7 cellular contexts compared by ENCODE assay signal in genomic region chr11:63999349-64000025, GRCh38. TPM values are rescaled to one million over a fixed set of nuclear protein-coding genes. Genes with fewer than 3 reads are reported as not detected.
DNase-seq lines count a peak whose midpoint lies in the region; ATAC-seq and TF ChIP-seq lines count a peak whose summit lies in the region.

No MANE protein-coding gene starts in this region.

- CTCF ChIA-PET in activated CD8-positive, alpha-beta T cell treated with anti-CD3 and anti-CD28 coated beads, Interleukin-2, amount 10 ng/mL, durations not matched to agents 7 days and 5 days (lab: Charles Lee), result interaction anchor here (0.6 to 4.3 kb wide), 19 partner anchors 9 to 979 kb away, joined by 3 to 82 read pairs (median 4); partner anchors contain the start of genes FERMT3, MACROD1, OTUB1 and PRDX5

- peak overlapping the region; percentile 75 for H2AK5ac ChIP-seq in neuronal stem cell (ENCODE audit: low read depth, low read length)

- no peaks in the 10 kb centered on the region for H3K27me3 Mint-ChIP-seq in activated CD8-positive, alpha-beta T cell treated with anti-CD3 and anti-CD28 coated beads, Interleukin-2, amount 10 ng/mL, durations not matched to agents 7 days and 5 days (ENCODE audit: low read depth)
- peaks cover 5% of the 10 kb centered on the region for H3K27me3 Mint-ChIP-seq in endothelial cell (ENCODE audit: unreplicated experiment)

- no peaks in the 10 kb centered on the region for H3K27me3 ChIP-seq in MM.1S (replicated peaks; ENCODE audit: insufficient read depth, low read length)
- H3K27me3 ChIP-seq in neuronal stem cell (ENCODE audit: control insufficient read depth in 3 of 3, insufficient read depth in 3 of 3, low read depth in 1 of 3, low read length in 3 of 3), result peaks cover 0 to 28% (median 0%) of the 10 kb centered on the region in 3 experiments
- no peaks in the 10 kb centered on the region for H3K27me3 ChIP-seq in transverse colon

- H3K4me1 Mint-ChIP-seq in activated CD8-positive, alpha-beta T cell treated with anti-CD3 and anti-CD28 coated beads, Interleukin-2, amount 10 ng/mL, durations not matched to agents 7 days and 5 days (ENCODE audit: low read depth), result peaks cover 26% of the 10 kb centered on the region
- peaks cover 7% of the 10 kb centered on the region for H3K4me1 Mint-ChIP-seq in endothelial cell (ENCODE audit: unreplicated experiment)

- no peaks in the 10 kb centered on the region for H3K4me1 ChIP-seq in MM.1S (ENCODE audit: low read length)
- H3K4me1 ChIP-seq in neuronal stem cell (ENCODE audit: control insufficient read depth in 2 of 2, insufficient read depth in 1 of 2, low read depth in 1 of 2, low read length in 2 of 2), result peaks cover 0 to 17% of the 10 kb centered on the region in 2 donors
- peaks cover 18 to 27% (median 20%) of the 10 kb centered on the region in 4 donors for H3K4me1 ChIP-seq in transverse colon

- no peak for TF ChIP-seq POLR2A in transverse colon (IDR thresholded peaks at IDR 0.05)

- H3K4ac ChIP-seq in neuronal stem cell (ENCODE audit: low read length), result no peak overlapping the region

- peaks cover 9% of the 10 kb centered on the region for H3K79me1 ChIP-seq in neuronal stem cell (ENCODE audit: low read depth, low read length)

- no peak overlapping the region for H3K27ac Mint-ChIP-seq in activated CD8-positive, alpha-beta T cell treated with anti-CD3 and anti-CD28 coated beads, Interleukin-2, amount 10 ng/mL, durations not matched to agents 7 days and 5 days
- no peak overlapping the region for H3K27ac Mint-ChIP-seq in endothelial cell (ENCODE audit: unreplicated experiment)

- no peak overlapping the region for H4K8ac ChIP-seq in neuronal stem cell (ENCODE audit: low read depth, low read length)

- H3K9me2 ChIP-seq in MM.1S (replicated peaks; ENCODE audit: insufficient read depth, low read length), result no peaks in the 10 kb centered on the region

- no peak for TF ChIP-seq EP300 in transverse colon (IDR thresholded peaks at IDR 0.05; ENCODE audit: low read depth)

- no peak overlapping the region for H3K9ac ChIP-seq in MM.1S (ENCODE audit: low read length)
- peak overlapping the region; percentile 89 for H3K9ac ChIP-seq in neuronal stem cell (ENCODE audit: low read depth, low read length, poor library complexity)

- H2AFZ ChIP-seq in MM.1S (ENCODE audit: low read length) (no peak overlapping the region), neuronal stem cell (ENCODE audit: low read length) (no peak overlapping the region)

- peak overlapping the region; percentile 94 for H3K18ac ChIP-seq in neuronal stem cell (ENCODE audit: low read length)

- no peak for TF ChIP-seq CTCF in MM.1S (IDR thresholded peaks at IDR 0.05; ENCODE audit: low read length)
- TF ChIP-seq CTCF in endothelial cell (IDR thresholded peaks at IDR 0.05; ENCODE audit: unreplicated experiment), result no peak
- TF ChIP-seq CTCF in transverse colon (IDR thresholded peaks at IDR 0.05), result no peak

- DNase-seq in MM.1S (no peak), endothelial cell (ENCODE audit: low spot score) (peak; percentile 47), neuronal stem cell (ENCODE audit: low spot score) (peak; percentile 71), transverse colon (peak; percentile 50), NAMALWA (ENCODE audit: low spot score) (no peak)
- DNase-seq in activated CD8-positive, alpha-beta T cell treated with anti-CD3 and anti-CD28 coated beads, Interleukin-2, amount 10 ng/mL, durations not matched to agents 7 days and 5 days, result peak; percentile 42

- no peak overlapping the region for H3K4me3 Mint-ChIP-seq in activated CD8-positive, alpha-beta T cell treated with anti-CD3 and anti-CD28 coated beads, Interleukin-2, amount 10 ng/mL, durations not matched to agents 7 days and 5 days
- no peak overlapping the region for H3K4me3 Mint-ChIP-seq in endothelial cell (ENCODE audit: unreplicated experiment)

- H4K91ac ChIP-seq in neuronal stem cell (ENCODE audit: low read depth, low read length, poor library complexity), result peak overlapping the region; percentile 9

- peak overlapping the region; percentile 64; the same call in 1 of the 2 replicates for H3K4me2 ChIP-seq in MM.1S (ENCODE audit: low read depth, low read length)
- H3K4me2 ChIP-seq in neuronal stem cell (ENCODE audit: insufficient read depth, low read length, poor library complexity, severe bottlenecking), result peak overlapping the region; percentile 83

- peak; percentile 43 for ATAC-seq in activated CD8-positive, alpha-beta T cell treated with anti-CD3 and anti-CD28 coated beads, Interleukin-2, amount 10 ng/mL, durations not matched to agents 7 days and 5 days
- no peak for ATAC-seq in HG02678 (IDR thresholded peaks at IDR 0.05; ENCODE audit: unreplicated experiment)

- H3K36me3 ChIP-seq in MM.1S (replicated peaks; ENCODE audit: insufficient read depth, low read length), result no peaks in the 10 kb centered on the region; the same call in 1 of the 2 replicates
- peaks cover 22 to 51% of the 10 kb centered on the region in 2 donors for H3K36me3 ChIP-seq in neuronal stem cell (replicated peaks in 1 of 2; ENCODE audit: control insufficient read depth in 2 of 2, insufficient read depth in 2 of 2, low read length in 2 of 2)
- H3K36me3 ChIP-seq in transverse colon, result peaks cover 0 to 13% (median 6%) of the 10 kb centered on the region in 4 donors

- H2BK120ac ChIP-seq in neuronal stem cell (ENCODE audit: low read depth, low read length), result peak overlapping the region; percentile 99

- intact Hi-C loops in transverse colon (cut with DNase I; ENCODE audit: low total_unique reads), result loop anchor here (2.0 kb wide), 1 partner anchor 149 kb away; no protein-coding TSS in a partner anchor

- WGBS in neuronal stem cell (ENCODE audit: extremely low coverage in 2 of 2, insufficient read length in 2 of 2, insufficient replicate concordance in 1 of 2), 2 donors, result no CpG with 5 or more reads among the region's 59 CpGs
- 31% methylated on average over 44 of the region's 59 CpGs; no CpG with 5 or more reads in 1 of the 2 donors for WGBS in transverse colon (ENCODE audit: low coverage in 1 of 2), 2 donors

- H3K9me3 ChIP-seq in MM.1S (replicated peaks; ENCODE audit: insufficient read depth, low read length) (no peaks in the 10 kb centered on the region), neuronal stem cell (replicated peaks in 1 of 2; ENCODE audit: control insufficient read depth in 2 of 2, insufficient read depth in 1 of 2, low read depth in 1 of 2, low read length in 2 of 2) (no peaks in the 10 kb centered on the region), transverse colon (no peaks in the 10 kb centered on the region)

- no peak overlapping the region for H2BK12ac ChIP-seq in neuronal stem cell (ENCODE audit: low read length)

- peak overlapping the region; percentile 96 for H3K23ac ChIP-seq in neuronal stem cell (ENCODE audit: low read depth, low read length, poor library complexity)

- peak overlapping the region; percentile 43 for H2BK15ac ChIP-seq in neuronal stem cell (ENCODE audit: low read length)

- peaks cover 28% of the 10 kb centered on the region for H3K36me3 Mint-ChIP-seq in activated CD8-positive, alpha-beta T cell treated with anti-CD3 and anti-CD28 coated beads, Interleukin-2, amount 10 ng/mL, durations not matched to agents 7 days and 5 days (ENCODE audit: low read depth)
- peaks cover 13% of the 10 kb centered on the region for H3K36me3 Mint-ChIP-seq in endothelial cell (ENCODE audit: low read depth, unreplicated experiment)

- H3K4me3 ChIP-seq in MM.1S (ENCODE audit: low read length) (no peak overlapping the region), neuronal stem cell (ENCODE audit: low read length in 2 of 2) (peak overlapping the region in 1 of 2 donors; percentile 67), transverse colon (peak overlapping the region in 2 of 4 donors; percentile 29 to 47)

- POLR2A ChIA-PET in activated CD8-positive, alpha-beta T cell treated with anti-CD3 and anti-CD28 coated beads, Interleukin-2, amount 10 ng/mL, durations not matched to agents 7 days and 5 days (lab: Charles Lee), result interaction anchor here (0.8 to 1.4 kb wide), 2 partner anchors 11 to 14 kb away, joined by 3 to 4 read pairs; partner anchors contain the start of gene OTUB1

- H3K14ac ChIP-seq in neuronal stem cell (ENCODE audit: low read length), result peak overlapping the region; percentile 97

- H3F3A ChIP-seq in MM.1S (ENCODE audit: insufficient read depth, low read length), result no peaks in the 10 kb centered on the region

- H3K27ac ChIP-seq in MM.1S (ENCODE audit: low read length) (no peak overlapping the region), neuronal stem cell (replicated peaks; ENCODE audit: low read length) (no peak overlapping the region), transverse colon (no peak overlapping the region)

- in situ Hi-C loops in transverse colon (cut with MboI; ENCODE audit: low pct_ligation_motif_present in 1 of 4, low pct_unique_long_range_greater_than_20kb in 1 of 4, low sequenced_read_pairs in 3 of 4), result loop anchor here (10.0 kb wide), 2 partner anchors 145 to 155 kb away; no protein-coding TSS in a partner anchor

- H3K79me2 ChIP-seq in MM.1S (ENCODE audit: low read length), result no peaks in the 10 kb centered on the region

- no peaks in the 10 kb centered on the region for H4K20me1 ChIP-seq in MM.1S (ENCODE audit: insufficient read depth, low read length)

- H2BK5ac ChIP-seq in neuronal stem cell (ENCODE audit: low read length), result peak overlapping the region; percentile 75

- H3K9me3 Mint-ChIP-seq in activated CD8-positive, alpha-beta T cell treated with anti-CD3 and anti-CD28 coated beads, Interleukin-2, amount 10 ng/mL, durations not matched to agents 7 days and 5 days (ENCODE audit: insufficient read depth), result no peaks in the 10 kb centered on the region
- H3K9me3 Mint-ChIP-seq in endothelial cell (ENCODE audit: unreplicated experiment), result no peaks in the 10 kb centered on the region

RNA-seq across cellular contexts. Expression of gene OTUB1, which starts 13.2 kb away (rescaled TPM):
- total RNA-seq in activated CD8-positive, alpha-beta T cell treated with anti-CD3 and anti-CD28 coated beads, Interleukin-2, amount 10 ng/mL, durations not matched to agents 7 days and 5 days, result 100 to 1,000 TPM in 1 of 2 experiments, 10 to 100 TPM in 1; 93.7 to 102 TPM
- total RNA-seq in endothelial cell (ENCODE audit: unreplicated experiment) (69.8 TPM), transverse colon (100 to 1,000 TPM in 1 of 4 donors, 10 to 100 TPM in 3; 52.7 to 114 (median 79.4) TPM)
- 92.2 TPM for polyA plus RNA-seq in neuronal stem cell (2013, experiment 1 of 2)
- polyA plus RNA-seq in neuronal stem cell (2013, experiment 2 of 2), result 90.4 TPM

RNA-seq across cellular contexts. Expression of gene COX8A, which starts 25.1 kb away (rescaled TPM):
- total RNA-seq in activated CD8-positive, alpha-beta T cell treated with anti-CD3 and anti-CD28 coated beads, Interleukin-2, amount 10 ng/mL, durations not matched to agents 7 days and 5 days, result 100 to 1,000 TPM; 528 to 569 TPM
- total RNA-seq in endothelial cell (ENCODE audit: unreplicated experiment) (188 TPM), transverse colon (1,000 to 10,000 TPM in 2 of 4 donors, 100 to 1,000 TPM in 2; 471 to 1,475 (median 1,057) TPM)
- polyA plus RNA-seq in neuronal stem cell (2013, experiment 1 of 2), result 465 TPM
- polyA plus RNA-seq in neuronal stem cell (2013, experiment 2 of 2), result 460 TPM

RNA-seq across cellular contexts. Expression of gene FLRT1, which starts 36.2 kb away (rescaled TPM):
- not detected for total RNA-seq in activated CD8-positive, alpha-beta T cell treated with anti-CD3 and anti-CD28 coated beads, Interleukin-2, amount 10 ng/mL, durations not matched to agents 7 days and 5 days
- not detected for total RNA-seq in endothelial cell (ENCODE audit: unreplicated experiment)
- polyA plus RNA-seq in neuronal stem cell (2013, experiment 1 of 2), result 0.88 TPM
- 0.94 TPM for polyA plus RNA-seq in neuronal stem cell (2013, experiment 2 of 2)
- 1 to 10 TPM in 2 of 4 donors, under 1 TPM in 2; 0.32 to 1.4 (median 0.90) TPM for total RNA-seq in transverse colon

Comparison
In these comparisons a context has a peak if more than half of its experiments do, and no peak if none do; other contexts are left out.
1. DNase-seq: peak in activated CD8-positive, alpha-beta T cell treated with anti-CD3 and anti-CD28 coated beads, Interleukin-2, amount 10 ng/mL, durations not matched to agents 7 days and 5 days (single experiment), endothelial cell (single experiment), neuronal stem cell (single experiment) and transverse colon (single experiment); none in MM.1S (single experiment) and NAMALWA (single experiment).